1 cellular context compared by ENCODE assay signal in genomic region chr5:134845852-134846640, GRCh38.
TF ChIP-seq lines count a peak whose summit lies in the region.

Gene C5orf24 (plus strand): TSS chr5:134845968. CDS start chr5:134854901, 8,933 bp downstream.

TF ChIP-seq in WTC11, 78 proteins besides CTCF, POLR2A, EP300 and RAD21 (continued from another document):
- TF ChIP-seq, protein P1, sequence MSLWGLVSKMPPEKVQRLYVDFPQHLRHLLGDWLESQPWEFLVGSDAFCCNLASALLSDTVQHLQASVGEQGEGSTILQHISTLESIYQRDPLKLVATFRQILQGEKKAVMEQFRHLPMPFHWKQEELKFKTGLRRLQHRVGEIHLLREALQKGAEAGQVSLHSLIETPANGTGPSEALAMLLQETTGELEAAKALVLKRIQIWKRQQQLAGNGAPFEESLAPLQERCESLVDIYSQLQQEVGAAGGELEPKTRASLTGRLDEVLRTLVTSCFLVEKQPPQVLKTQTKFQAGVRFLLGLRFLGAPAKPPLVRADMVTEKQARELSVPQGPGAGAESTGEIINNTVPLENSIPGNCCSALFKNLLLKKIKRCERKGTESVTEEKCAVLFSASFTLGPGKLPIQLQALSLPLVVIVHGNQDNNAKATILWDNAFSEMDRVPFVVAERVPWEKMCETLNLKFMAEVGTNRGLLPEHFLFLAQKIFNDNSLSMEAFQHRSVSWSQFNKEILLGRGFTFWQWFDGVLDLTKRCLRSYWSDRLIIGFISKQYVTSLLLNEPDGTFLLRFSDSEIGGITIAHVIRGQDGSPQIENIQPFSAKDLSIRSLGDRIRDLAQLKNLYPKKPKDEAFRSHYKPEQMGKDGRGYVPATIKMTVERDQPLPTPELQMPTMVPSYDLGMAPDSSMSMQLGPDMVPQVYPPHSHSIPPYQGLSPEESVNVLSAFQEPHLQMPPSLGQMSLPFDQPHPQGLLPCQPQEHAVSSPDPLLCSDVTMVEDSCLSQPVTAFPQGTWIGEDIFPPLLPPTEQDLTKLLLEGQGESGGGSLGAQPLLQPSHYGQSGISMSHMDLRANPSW (CRISPR knock-in tag; conservative IDR thresholded peaks at IDR 0.05; ENCODE audit: low read depth): no peak
- TF ChIP-seq, protein P2, sequence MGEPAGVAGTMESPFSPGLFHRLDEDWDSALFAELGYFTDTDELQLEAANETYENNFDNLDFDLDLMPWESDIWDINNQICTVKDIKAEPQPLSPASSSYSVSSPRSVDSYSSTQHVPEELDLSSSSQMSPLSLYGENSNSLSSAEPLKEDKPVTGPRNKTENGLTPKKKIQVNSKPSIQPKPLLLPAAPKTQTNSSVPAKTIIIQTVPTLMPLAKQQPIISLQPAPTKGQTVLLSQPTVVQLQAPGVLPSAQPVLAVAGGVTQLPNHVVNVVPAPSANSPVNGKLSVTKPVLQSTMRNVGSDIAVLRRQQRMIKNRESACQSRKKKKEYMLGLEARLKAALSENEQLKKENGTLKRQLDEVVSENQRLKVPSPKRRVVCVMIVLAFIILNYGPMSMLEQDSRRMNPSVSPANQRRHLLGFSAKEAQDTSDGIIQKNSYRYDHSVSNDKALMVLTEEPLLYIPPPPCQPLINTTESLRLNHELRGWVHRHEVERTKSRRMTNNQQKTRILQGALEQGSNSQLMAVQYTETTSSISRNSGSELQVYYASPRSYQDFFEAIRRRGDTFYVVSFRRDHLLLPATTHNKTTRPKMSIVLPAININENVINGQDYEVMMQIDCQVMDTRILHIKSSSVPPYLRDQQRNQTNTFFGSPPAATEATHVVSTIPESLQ (CRISPR knock-in tag; IDR thresholded peaks at IDR 0.05): no peak
- TF ChIP-seq FOXP1 (CRISPR knock-in tag; IDR thresholded peaks at IDR 0.05; ENCODE audit: borderline replicate concordance) (peak; percentile 98), ATF1 (CRISPR knock-in tag; IDR thresholded peaks at IDR 0.05) (peak; percentile 91; the same call in 1 of the 2 replicates), SMAD3 (CRISPR knock-in tag; IDR thresholded peaks at IDR 0.05; ENCODE audit: borderline replicate concordance) (peak; percentile 78; the same call in 1 of the 2 replicates), FOXJ3 (CRISPR knock-in tag; IDR thresholded peaks at IDR 0.05; ENCODE audit: borderline replicate concordance) (no peak), ERG (CRISPR knock-in tag; IDR thresholded peaks at IDR 0.05) (peak; percentile 62; the same call in 1 of the 2 replicates), NFATC4 (CRISPR knock-in tag; IDR thresholded peaks at IDR 0.05) (no peak), GABPB1 (CRISPR knock-in tag; IDR thresholded peaks at IDR 0.05) (peak; percentile 77), ZNF512 (CRISPR knock-in tag; IDR thresholded peaks at IDR 0.05; ENCODE audit: borderline replicate concordance) (0 out of 2 replicates have a peak, but pooled peaks have one; percentile 71), TP53 (CRISPR knock-in tag; IDR thresholded peaks at IDR 0.05) (peak; percentile 92; the same call in 1 of the 2 replicates), USF1 (CRISPR knock-in tag; IDR thresholded peaks at IDR 0.05) (peak; percentile 12; the same call in 1 of the 2 replicates), RELA (CRISPR knock-in tag; IDR thresholded peaks at IDR 0.05; ENCODE audit: borderline replicate concordance) (peak; percentile 60; the same call in 1 of the 2 replicates), TEAD1 (CRISPR knock-in tag; IDR thresholded peaks at IDR 0.05) (peak; percentile 91), RORB (CRISPR knock-in tag; IDR thresholded peaks at IDR 0.05) (peak; percentile 79; the same call in 1 of the 2 replicates), ZMAT4 (CRISPR knock-in tag; IDR thresholded peaks at IDR 0.05) (peak; percentile 80), JUN (CRISPR knock-in tag; IDR thresholded peaks at IDR 0.05) (peak; percentile 71; the same call in 1 of the 2 replicates), NFYB (CRISPR knock-in tag; conservative IDR thresholded peaks at IDR 0.05; ENCODE audit: low read depth) (peak; percentile 44; the same call in 1 of the 2 replicates), CREM (CRISPR knock-in tag; IDR thresholded peaks at IDR 0.05) (peak; percentile 85)
- TF ChIP-seq, protein P3, sequence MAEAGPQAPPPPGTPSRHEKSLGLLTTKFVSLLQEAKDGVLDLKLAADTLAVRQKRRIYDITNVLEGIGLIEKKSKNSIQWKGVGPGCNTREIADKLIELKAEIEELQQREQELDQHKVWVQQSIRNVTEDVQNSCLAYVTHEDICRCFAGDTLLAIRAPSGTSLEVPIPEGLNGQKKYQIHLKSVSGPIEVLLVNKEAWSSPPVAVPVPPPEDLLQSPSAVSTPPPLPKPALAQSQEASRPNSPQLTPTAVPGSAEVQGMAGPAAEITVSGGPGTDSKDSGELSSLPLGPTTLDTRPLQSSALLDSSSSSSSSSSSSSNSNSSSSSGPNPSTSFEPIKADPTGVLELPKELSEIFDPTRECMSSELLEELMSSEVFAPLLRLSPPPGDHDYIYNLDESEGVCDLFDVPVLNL (CRISPR knock-in tag; IDR thresholded peaks at IDR 0.05; ENCODE audit: borderline replicate concordance, low read depth): peak; percentile 85; the same call in 1 of the 2 replicates
- TF ChIP-seq, protein P4, sequence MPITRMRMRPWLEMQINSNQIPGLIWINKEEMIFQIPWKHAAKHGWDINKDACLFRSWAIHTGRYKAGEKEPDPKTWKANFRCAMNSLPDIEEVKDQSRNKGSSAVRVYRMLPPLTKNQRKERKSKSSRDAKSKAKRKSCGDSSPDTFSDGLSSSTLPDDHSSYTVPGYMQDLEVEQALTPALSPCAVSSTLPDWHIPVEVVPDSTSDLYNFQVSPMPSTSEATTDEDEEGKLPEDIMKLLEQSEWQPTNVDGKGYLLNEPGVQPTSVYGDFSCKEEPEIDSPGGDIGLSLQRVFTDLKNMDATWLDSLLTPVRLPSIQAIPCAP (CRISPR knock-in tag; IDR thresholded peaks at IDR 0.05): no peak
- TF ChIP-seq, protein P5, sequence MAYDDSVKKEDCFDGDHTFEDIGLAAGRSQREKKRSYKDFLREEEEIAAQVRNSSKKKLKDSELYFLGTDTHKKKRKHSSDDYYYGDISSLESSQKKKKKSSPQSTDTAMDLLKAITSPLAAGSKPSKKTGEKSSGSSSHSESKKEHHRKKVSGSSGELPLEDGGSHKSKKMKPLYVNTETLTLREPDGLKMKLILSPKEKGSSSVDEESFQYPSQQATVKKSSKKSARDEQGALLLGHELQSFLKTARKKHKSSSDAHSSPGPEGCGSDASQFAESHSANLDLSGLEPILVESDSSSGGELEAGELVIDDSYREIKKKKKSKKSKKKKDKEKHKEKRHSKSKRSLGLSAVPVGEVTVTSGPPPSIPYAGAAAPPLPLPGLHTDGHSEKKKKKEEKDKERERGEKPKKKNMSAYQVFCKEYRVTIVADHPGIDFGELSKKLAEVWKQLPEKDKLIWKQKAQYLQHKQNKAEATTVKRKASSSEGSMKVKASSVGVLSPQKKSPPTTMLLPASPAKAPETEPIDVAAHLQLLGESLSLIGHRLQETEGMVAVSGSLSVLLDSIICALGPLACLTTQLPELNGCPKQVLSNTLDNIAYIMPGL (CRISPR knock-in tag; IDR thresholded peaks at IDR 0.05): peak; percentile 99
- TF ChIP-seq, protein P6, sequence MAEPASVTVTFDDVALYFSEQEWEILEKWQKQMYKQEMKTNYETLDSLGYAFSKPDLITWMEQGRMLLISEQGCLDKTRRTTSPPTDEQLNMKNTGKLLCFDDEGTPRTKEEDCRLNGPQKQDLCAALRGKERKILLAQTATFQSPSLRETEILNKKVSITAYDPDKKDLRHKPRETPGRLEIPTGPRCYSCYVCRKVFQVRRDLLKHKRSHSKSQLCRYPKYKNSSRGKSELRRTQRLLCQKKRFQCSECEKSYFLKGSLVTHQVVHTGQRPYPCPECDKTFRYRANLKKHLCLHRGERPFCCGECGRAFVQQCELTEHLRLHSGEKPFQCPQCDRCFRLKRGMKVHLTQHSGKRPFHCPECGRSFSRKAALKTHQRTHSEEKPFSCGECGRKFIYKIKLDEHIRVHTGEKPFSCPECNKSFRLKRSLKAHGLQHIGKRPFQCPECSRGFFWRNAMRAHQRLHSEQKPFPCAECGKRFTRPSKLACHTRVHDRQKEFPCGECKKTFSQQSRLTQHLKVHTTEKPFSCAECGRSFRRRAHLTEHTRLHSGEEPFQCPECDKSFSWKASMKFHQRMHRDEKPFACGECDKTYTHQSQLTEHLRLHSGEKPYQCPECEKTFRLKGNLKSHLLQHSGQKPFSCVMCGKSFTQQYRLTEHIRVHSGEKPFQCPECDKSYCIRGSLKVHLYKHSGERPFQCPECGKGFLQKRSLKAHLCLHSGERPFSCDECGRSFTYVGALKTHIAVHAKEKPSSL (CRISPR knock-in tag; conservative IDR thresholded peaks at IDR 0.05): no peak
- TF ChIP-seq, protein P7, sequence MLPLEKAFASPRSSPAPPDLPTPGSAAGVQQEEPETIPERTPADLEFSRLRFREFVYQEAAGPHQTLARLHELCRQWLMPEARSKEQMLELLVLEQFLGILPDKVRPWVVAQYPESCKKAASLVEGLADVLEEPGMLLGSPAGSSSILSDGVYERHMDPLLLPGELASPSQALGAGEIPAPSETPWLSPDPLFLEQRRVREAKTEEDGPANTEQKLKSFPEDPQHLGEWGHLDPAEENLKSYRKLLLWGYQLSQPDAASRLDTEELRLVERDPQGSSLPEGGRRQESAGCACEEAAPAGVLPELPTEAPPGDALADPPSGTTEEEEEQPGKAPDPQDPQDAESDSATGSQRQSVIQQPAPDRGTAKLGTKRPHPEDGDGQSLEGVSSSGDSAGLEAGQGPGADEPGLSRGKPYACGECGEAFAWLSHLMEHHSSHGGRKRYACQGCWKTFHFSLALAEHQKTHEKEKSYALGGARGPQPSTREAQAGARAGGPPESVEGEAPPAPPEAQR (CRISPR knock-in tag; IDR thresholded peaks at IDR 0.05): no peak
- TF ChIP-seq, protein P8, sequence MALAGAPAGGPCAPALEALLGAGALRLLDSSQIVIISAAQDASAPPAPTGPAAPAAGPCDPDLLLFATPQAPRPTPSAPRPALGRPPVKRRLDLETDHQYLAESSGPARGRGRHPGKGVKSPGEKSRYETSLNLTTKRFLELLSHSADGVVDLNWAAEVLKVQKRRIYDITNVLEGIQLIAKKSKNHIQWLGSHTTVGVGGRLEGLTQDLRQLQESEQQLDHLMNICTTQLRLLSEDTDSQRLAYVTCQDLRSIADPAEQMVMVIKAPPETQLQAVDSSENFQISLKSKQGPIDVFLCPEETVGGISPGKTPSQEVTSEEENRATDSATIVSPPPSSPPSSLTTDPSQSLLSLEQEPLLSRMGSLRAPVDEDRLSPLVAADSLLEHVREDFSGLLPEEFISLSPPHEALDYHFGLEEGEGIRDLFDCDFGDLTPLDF (CRISPR knock-in tag; IDR thresholded peaks at IDR 0.05): no peak
- TF ChIP-seq, protein P9, sequence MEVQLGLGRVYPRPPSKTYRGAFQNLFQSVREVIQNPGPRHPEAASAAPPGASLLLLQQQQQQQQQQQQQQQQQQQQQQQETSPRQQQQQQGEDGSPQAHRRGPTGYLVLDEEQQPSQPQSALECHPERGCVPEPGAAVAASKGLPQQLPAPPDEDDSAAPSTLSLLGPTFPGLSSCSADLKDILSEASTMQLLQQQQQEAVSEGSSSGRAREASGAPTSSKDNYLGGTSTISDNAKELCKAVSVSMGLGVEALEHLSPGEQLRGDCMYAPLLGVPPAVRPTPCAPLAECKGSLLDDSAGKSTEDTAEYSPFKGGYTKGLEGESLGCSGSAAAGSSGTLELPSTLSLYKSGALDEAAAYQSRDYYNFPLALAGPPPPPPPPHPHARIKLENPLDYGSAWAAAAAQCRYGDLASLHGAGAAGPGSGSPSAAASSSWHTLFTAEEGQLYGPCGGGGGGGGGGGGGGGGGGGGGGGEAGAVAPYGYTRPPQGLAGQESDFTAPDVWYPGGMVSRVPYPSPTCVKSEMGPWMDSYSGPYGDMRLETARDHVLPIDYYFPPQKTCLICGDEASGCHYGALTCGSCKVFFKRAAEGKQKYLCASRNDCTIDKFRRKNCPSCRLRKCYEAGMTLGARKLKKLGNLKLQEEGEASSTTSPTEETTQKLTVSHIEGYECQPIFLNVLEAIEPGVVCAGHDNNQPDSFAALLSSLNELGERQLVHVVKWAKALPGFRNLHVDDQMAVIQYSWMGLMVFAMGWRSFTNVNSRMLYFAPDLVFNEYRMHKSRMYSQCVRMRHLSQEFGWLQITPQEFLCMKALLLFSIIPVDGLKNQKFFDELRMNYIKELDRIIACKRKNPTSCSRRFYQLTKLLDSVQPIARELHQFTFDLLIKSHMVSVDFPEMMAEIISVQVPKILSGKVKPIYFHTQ (CRISPR knock-in tag; IDR thresholded peaks at IDR 0.05): no peak
